Comparison of ENCODE assay signal across 28 cellular contexts in genomic region chr4:87088188-87088587, GRCh38.
DNase-seq lines count a peak whose midpoint lies in the region; FAIRE-seq and TF ChIP-seq lines count a peak whose summit lies in the region.
"Had no signal": no experiment of that assay in that cellular context is flagged by ENCODE, and none has a peak within 500 bp of the region (broad histone marks: within the 10 kb centered on the region; RNA-seq: fewer than 3 reads in every experiment).

No MANE protein-coding gene starts in this region.

- H3K27me3 ChIP-seq in breast epithelium (no peaks in the 10 kb centered on the region), esophagus squamous epithelium (no peaks in the 10 kb centered on the region)
- H3K27me3 ChIP-seq: neural progenitor cell, suprapubic skin had no signal

- intact Hi-C loops in MCF 10A (cut with micrococcal nuclease), result no loop called here
- intact Hi-C loops in breast epithelium (cut with DNase I; ENCODE audit: low total_unique reads), result no loop called here
- intact Hi-C loops in esophagus squamous epithelium (cut with DNase I), result no loop called here

- WGBS in esophagus squamous epithelium, 2 donors, result 75 to 82% methylated on average over 8 of the region's 8 CpGs

- BruUV-seq in MCF 10A (replicated peaks; lab: Mats Ljungman, UMichigan), result no TSS peak

- POLR2A ChIA-PET in MCF 10A (lab: Yijun Ruan, JAX), result interaction anchor here (0.7 kb wide), 1 partner anchor 163 kb away, joined by 3 read pairs; no protein-coding TSS in a partner anchor

- H3K4me1 ChIP-seq in breast epithelium (peaks cover 0 to 5% of the 10 kb centered on the region in 2 donors), esophagus squamous epithelium (peaks cover 17 to 66% (median 29%) of the 10 kb centered on the region in 3 donors)

- H3K9me3 ChIP-seq in breast epithelium (no peaks in the 10 kb centered on the region), esophagus squamous epithelium (no peaks in the 10 kb centered on the region)
- H3K9me3 ChIP-seq: suprapubic skin had no signal

- H3K27ac ChIP-seq in breast epithelium (peak overlapping the region in 1 of 2 donors; percentile 21), esophagus squamous epithelium (peak overlapping the region in 3 of 4 donors; percentile 17 to 77 (median 64))
- H3K27ac ChIP-seq: neural progenitor cell, parathyroid adenoma had no signal

- peak overlapping the region; percentile 73 for H3K27ac Mint-ChIP-seq in MCF 10A (ENCODE audit: low read depth, unreplicated experiment)
- H3K27ac Mint-ChIP-seq: activated naive CD4-positive, alpha-beta T cell treated with anti-CD3 and anti-CD28 coated beads, Interleukin-2, amount 50 U/mL, for 72 hours; activated T-helper 2 cell treated with anti-CD3 and anti-CD28 coated beads, Interferon-gamma antibody, Interleukin-2, Interleukin-4, amounts not matched to agents 10 μg/mL and 5 μg/mL and 100 μg/mL, durations not matched to agents 14 hours and 24 hours and 36 hours; neural progenitor cell had no signal

- H3K4me3 ChIP-seq in breast epithelium (no peak overlapping the region), esophagus squamous epithelium (no peak overlapping the region)
- H3K4me3 ChIP-seq: neural progenitor cell, PC-9, suprapubic skin had no signal

- H3K9me3 Mint-ChIP-seq in MCF 10A (ENCODE audit: unreplicated experiment), result no peaks in the 10 kb centered on the region
- H3K9me3 Mint-ChIP-seq: activated naive CD4-positive, alpha-beta T cell treated with anti-CD3 and anti-CD28 coated beads, Interleukin-2, amount 50 U/mL, for 72 hours; activated T-helper 2 cell treated with anti-CD3 and anti-CD28 coated beads, Interferon-gamma antibody, Interleukin-2, Interleukin-4, amounts not matched to agents 10 μg/mL and 5 μg/mL and 100 μg/mL, durations not matched to agents 14 hours and 24 hours and 36 hours; HFFc6; neural progenitor cell had no signal

- TF ChIP-seq CTCF in MCF 10A (IDR thresholded peaks at IDR 0.05; ENCODE audit: unreplicated experiment) (no peak), breast epithelium (IDR thresholded peaks at IDR 0.05) (no peak), esophagus squamous epithelium (IDR thresholded peaks at IDR 0.05) (no peak)

- no peak for FAIRE-seq in H54 (lab: Jason Lieb, UNC)
- FAIRE-seq: bronchial epithelial cell, colon, small intestine had no signal

- DNase-seq in MCF 10A (ENCODE audit: unreplicated experiment) (no peak), breast epithelium (ENCODE audit: low spot score in 2 of 2) (no peak), NCI-H69 (lab: John Stamatoyannopoulos, UW) (peak; percentile 55), esophagus squamous epithelium (lab: John Stamatoyannopoulos, UW) (no peak), NCI-H1930 (lab: John Stamatoyannopoulos, UW) (no peak), cortex of kidney (lab: John Stamatoyannopoulos, UW) (no peak), H54 (ENCODE audit: insufficient read length, low spot score) (no peak), DMS53 (lab: John Stamatoyannopoulos, UW) (no peak)
- DNase-seq: activated CD4-positive, alpha-beta T cell treated with anti-CD3 and anti-CD28 coated beads for 4 hours; DND-41; effector CD4-positive, alpha-beta T cell; GOT3; HFFc6; hypothalamus; Karpas-422; NCI-H1092; NCI-H1694; NCI-H524 treated with DMSO at 0.1 percent for 48 hours; PC-9; small intestine; stimulated activated naive CD4-positive, alpha-beta T cell treated with Interleukin-2 at 50 U/mL for 16 hours had no signal

- H3K4me1 Mint-ChIP-seq in MCF 10A (ENCODE audit: insufficient read depth, unreplicated experiment), result peaks cover 25% of the 10 kb centered on the region

- H3K27me3 Mint-ChIP-seq in MCF 10A (ENCODE audit: insufficient read depth, unreplicated experiment), result no peaks in the 10 kb centered on the region

- CTCF ChIA-PET in MCF 10A (lab: Yijun Ruan, JAX), result no interaction called here

- no peak overlapping the region for H3K4me3 Mint-ChIP-seq in MCF 10A (ENCODE audit: unreplicated experiment)
- H3K4me3 Mint-ChIP-seq: HFFc6, neural progenitor cell had no signal

- H3K36me3 Mint-ChIP-seq in MCF 10A (ENCODE audit: insufficient read depth, unreplicated experiment), result peaks cover 71% of the 10 kb centered on the region

- TF ChIP-seq POLR2A in breast epithelium (IDR thresholded peaks at IDR 0.05), result no peak
- no peak for TF ChIP-seq POLR2A in esophagus squamous epithelium (IDR thresholded peaks at IDR 0.05)
- TF ChIP-seq POLR2A in H54 (IDR thresholded peaks at IDR 0.05; ENCODE audit: low read depth, low read length), result no peak

- H3K36me3 ChIP-seq in breast epithelium, result no peaks in the 10 kb centered on the region
- peaks cover 0 to 57% (median 3%) of the 10 kb centered on the region in 3 donors for H3K36me3 ChIP-seq in esophagus squamous epithelium
- H3K36me3 ChIP-seq: neural progenitor cell had no signal
